10 cellular contexts compared by ENCODE assay signal in the genomic region with DNA sequence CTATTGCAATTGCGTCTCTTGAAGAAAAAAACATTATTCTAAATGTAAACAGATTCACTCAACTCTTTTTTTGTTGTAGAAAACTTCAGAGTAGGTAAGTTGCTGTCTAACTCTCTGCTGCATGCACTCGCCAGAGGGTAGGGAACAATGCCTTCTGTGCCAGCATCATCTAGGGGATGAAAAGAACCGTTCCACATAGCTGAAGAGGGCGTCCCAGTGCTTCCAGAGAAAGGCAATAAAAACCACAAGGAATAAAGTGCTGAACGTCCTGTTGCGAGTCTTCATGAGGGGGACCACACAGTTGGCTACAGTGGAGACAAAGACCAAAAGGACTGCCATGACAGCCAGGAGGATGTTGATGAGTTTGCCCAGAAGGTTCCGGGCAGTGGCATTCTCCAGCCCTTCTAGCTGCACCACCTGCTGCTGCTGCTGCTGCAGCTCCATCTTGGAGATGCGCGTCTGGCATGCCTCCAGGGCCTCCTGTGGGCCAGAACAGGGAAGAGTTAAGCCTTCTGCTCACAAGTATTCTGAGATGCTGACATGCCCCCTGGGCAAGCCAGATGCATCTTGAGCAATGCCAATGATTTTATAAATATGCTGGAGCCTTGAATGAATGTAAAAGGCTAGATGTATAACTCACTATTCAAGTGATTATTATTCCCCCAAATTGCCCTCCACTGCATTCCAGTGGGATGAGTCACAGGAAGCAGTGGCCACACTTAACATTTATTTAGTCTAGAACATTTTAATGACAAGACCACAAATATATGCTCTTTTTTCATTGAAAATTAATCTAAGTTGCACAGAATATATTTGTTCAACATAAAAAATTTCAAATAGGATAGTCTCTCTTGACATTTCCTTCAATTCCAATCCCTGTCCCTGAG. TPM values are rescaled to one million over a fixed set of nuclear protein-coding genes. Genes with fewer than 3 reads are reported as not detected.
DNase-seq lines count a peak whose midpoint lies in the region; ATAC-seq and TF ChIP-seq lines count a peak whose summit lies in the region.
"Had no signal": no experiment of that assay in that cellular context is flagged by ENCODE, and none has a peak within 500 bp of the region (broad histone marks: within the 10 kb centered on the region; RNA-seq: fewer than 3 reads in every experiment).

No MANE protein-coding gene starts in this region.

- peaks cover 4% of the 10 kb centered on the region; the same call in 1 of the 2 replicates for H3K36me3 ChIP-seq in SK-N-MC (ENCODE audit: insufficient read depth, low read length)
- H3K36me3 ChIP-seq: pancreas, uterus had no signal

- no peak overlapping the region for H3K9ac ChIP-seq in SK-N-MC (ENCODE audit: insufficient read length)

- TF ChIP-seq CTCF in fibroblast of villous mesenchyme (IDR thresholded peaks at IDR 0.05; ENCODE audit: insufficient read depth, low read depth, low read length), result no peak
- TF ChIP-seq CTCF in GM10248 (IDR thresholded peaks at IDR 0.05; ENCODE audit: control extremely low read depth, extremely low read depth, low read depth, missing control alignments), result no peak

- no peaks in the 10 kb centered on the region for H3K9me3 ChIP-seq in SK-N-MC (ENCODE audit: low read depth, low read length)
- H3K9me3 ChIP-seq: pancreas, uterus had no signal

- POLR2A ChIA-PET in GM10248 (lab: Yijun Ruan, JAX), result no interaction called here

- DNase-seq in HCEC 1CT, result peak; percentile 65
- DNase-seq in SK-N-MC (ENCODE audit: low read depth, low spot score), result peak; percentile 100
- peak; percentile 82 for DNase-seq in fibroblast of villous mesenchyme (ENCODE audit: low read depth)
- DNase-seq in skeletal muscle cell (ENCODE audit: low read depth), result peak; percentile 58
- no peak for DNase-seq in GM19240 (ENCODE audit: insufficient read length, low spot score)
- DNase-seq in GM10248 (ENCODE audit: extremely low spot score), result no peak
- DNase-seq: KBM-7 had no signal

- peak overlapping the region; percentile 93 for H3K27ac ChIP-seq in SK-N-MC
- H3K27ac ChIP-seq: pancreas, uterus had no signal

- ATAC-seq in HG03521 (IDR thresholded peaks at IDR 0.05; ENCODE audit: unreplicated experiment), result no peak

- H3K4me3 ChIP-seq in SK-N-MC (peak overlapping the region; percentile 62), fibroblast of villous mesenchyme (ENCODE audit: low read depth, low read length) (no peak overlapping the region), skeletal muscle cell (ENCODE audit: low read depth, low read length) (no peak overlapping the region)
- H3K4me3 ChIP-seq: pancreas, uterus had no signal

- CTCF ChIA-PET in GM10248 (lab: Yijun Ruan, JAX), result no interaction called here

RNA-seq across cellular contexts. Expression of a gene that starts 45.1 kb away (rescaled TPM):
- total RNA-seq in fibroblast of villous mesenchyme, result 91.8 and 97.2 TPM in 2 replicates

Comparison
In these comparisons a context has a peak if more than half of its experiments do, and no peak if none do; other contexts are left out.
1. DNase-seq: peak in HCEC 1CT (single experiment), SK-N-MC (single experiment), fibroblast of villous mesenchyme (single experiment) and skeletal muscle cell (single experiment); none in GM19240 (single experiment) and GM10248 (single experiment).